In the genomic region with DNA sequence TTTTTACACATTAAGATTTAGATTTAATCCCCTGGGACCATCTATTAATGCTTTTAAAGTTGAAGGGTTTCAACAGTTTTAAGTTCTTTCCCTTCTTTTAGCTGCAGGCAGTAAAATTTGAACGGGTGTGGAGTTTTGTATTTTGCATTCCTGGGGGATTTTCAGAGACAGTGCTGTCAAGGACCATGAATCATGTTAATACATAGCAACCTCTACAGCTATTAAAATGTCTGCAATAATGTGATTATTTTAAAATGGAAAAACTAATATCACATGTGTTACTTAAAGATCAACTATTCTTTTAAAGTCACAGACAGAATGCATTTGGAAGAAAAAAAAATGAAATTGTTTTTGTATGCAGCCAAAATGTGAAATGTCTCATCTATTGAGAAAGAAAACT, we compare ENCODE assay signal across 16 cellular contexts. TPM values are rescaled to one million over a fixed set of nuclear protein-coding genes. Genes with fewer than 3 reads are reported as not detected.
DNase-seq lines count a peak whose midpoint lies in the region; ATAC-seq and TF ChIP-seq lines count a peak whose summit lies in the region.
"Had no signal": no experiment of that assay in that cellular context is flagged by ENCODE, and none has a peak within 500 bp of the region (broad histone marks: within the 10 kb centered on the region; RNA-seq: fewer than 3 reads in every experiment).

No MANE protein-coding gene starts in this region.

- no peak overlapping the region for H3K9ac ChIP-seq in neuronal stem cell (ENCODE audit: low read depth, low read length, poor library complexity)

- H3K9me3 ChIP-seq in hepatocyte (ENCODE audit: low read depth) (no peaks in the 10 kb centered on the region), neuronal stem cell (replicated peaks in 1 of 2; ENCODE audit: control insufficient read depth in 2 of 2, insufficient read depth in 1 of 2, low read depth in 1 of 2, low read length in 2 of 2) (peaks cover 0 to 3% of the 10 kb centered on the region in 2 donors), BE2C (no peaks in the 10 kb centered on the region)
- H3K9me3 ChIP-seq: HAP-1 had no signal

- H3K27me3 ChIP-seq in hepatocyte, result peaks cover 25% of the 10 kb centered on the region
- H3K27me3 ChIP-seq in neuronal stem cell (ENCODE audit: control insufficient read depth in 3 of 3, insufficient read depth in 3 of 3, low read depth in 1 of 3, low read length in 3 of 3), result no peaks in the 10 kb centered on the region
- no peaks in the 10 kb centered on the region for H3K27me3 ChIP-seq in BE2C

- H4K8ac ChIP-seq in neuronal stem cell (ENCODE audit: low read depth, low read length), result no peak overlapping the region

- H3K79me2 ChIP-seq in hepatocyte, result no peaks in the 10 kb centered on the region

- H2BK5ac ChIP-seq in neuronal stem cell (ENCODE audit: low read length), result no peak overlapping the region

- H2BK15ac ChIP-seq in neuronal stem cell (ENCODE audit: low read length), result no peak overlapping the region

- H3K79me1 ChIP-seq in neuronal stem cell (ENCODE audit: low read depth, low read length), result no peaks in the 10 kb centered on the region

- DNase-seq in AG10803 (ENCODE audit: low read depth) (peak; percentile 6), hepatocyte (ENCODE audit: low spot score) (no peak), neuronal stem cell (ENCODE audit: low spot score) (no peak), BE2C (no peak), dermis blood vessel endothelial cell (no peak), superior temporal gyrus (ENCODE audit: extremely low spot score) (no peak), GDM1 (lab: John Stamatoyannopoulos, UW) (no peak)
- DNase-seq: C1 segment of cervical spinal cord; Calu3; CD4-positive, alpha-beta T cell; DMS79; HFFc6 had no signal

- TF ChIP-seq CTCF in AG10803 (conservative IDR thresholded peaks at IDR 0.05; ENCODE audit: low read length) (no peak), hepatocyte (IDR thresholded peaks at IDR 0.05; ENCODE audit: poor library complexity) (no peak), BE2C (IDR thresholded peaks at IDR 0.05; ENCODE audit: low read depth, low read length) (no peak)

- H3K14ac ChIP-seq in neuronal stem cell (ENCODE audit: low read length), result no peak overlapping the region

- H2BK120ac ChIP-seq in neuronal stem cell (ENCODE audit: low read depth, low read length), result no peak overlapping the region

- no peaks in the 10 kb centered on the region for H4K20me1 ChIP-seq in hepatocyte (ENCODE audit: insufficient read depth, poor library complexity, severe bottlenecking)

- 20% methylated on average over 1 of the region's 1 CpG for WGBS in hepatocyte (ENCODE audit: low lambda C conversion rate, missing lambda C conversion rate)
- no CpG with 5 or more reads among the region's 1 CpG for WGBS in neuronal stem cell (ENCODE audit: extremely low coverage in 2 of 2, insufficient read length in 2 of 2, insufficient replicate concordance in 1 of 2), 2 donors

- H4K91ac ChIP-seq in neuronal stem cell (ENCODE audit: low read depth, low read length, poor library complexity), result no peak overlapping the region

- H3K36me3 ChIP-seq in hepatocyte (replicated peaks; ENCODE audit: insufficient read depth, low read depth) (no peaks in the 10 kb centered on the region), neuronal stem cell (replicated peaks in 1 of 2; ENCODE audit: control insufficient read depth in 2 of 2, insufficient read depth in 2 of 2, low read length in 2 of 2) (no peaks in the 10 kb centered on the region), BE2C (no peaks in the 10 kb centered on the region)
- H3K36me3 ChIP-seq: HAP-1 had no signal

- H2AK5ac ChIP-seq in neuronal stem cell (ENCODE audit: low read depth, low read length), result no peak overlapping the region

- H3K18ac ChIP-seq in neuronal stem cell (ENCODE audit: low read length), result no peak overlapping the region

- H3K4me1 ChIP-seq in hepatocyte (ENCODE audit: insufficient read depth) (peaks cover 9% of the 10 kb centered on the region), neuronal stem cell (ENCODE audit: control insufficient read depth in 2 of 2, insufficient read depth in 1 of 2, low read depth in 1 of 2, low read length in 2 of 2) (peaks cover 6 to 8% of the 10 kb centered on the region in 2 donors), BE2C (no peaks in the 10 kb centered on the region)
- H3K4me1 ChIP-seq: HAP-1 had no signal

- H3K4me2 ChIP-seq in hepatocyte, result no peak overlapping the region
- no peak overlapping the region for H3K4me2 ChIP-seq in neuronal stem cell (ENCODE audit: insufficient read depth, low read length, poor library complexity, severe bottlenecking)

- no peaks in the 10 kb centered on the region for H3K9me2 ChIP-seq in hepatocyte (replicated peaks; ENCODE audit: insufficient read depth)

- H2AFZ ChIP-seq in hepatocyte (no peak overlapping the region), neuronal stem cell (ENCODE audit: low read length) (peak overlapping the region; percentile 67)

- H3K4me3 ChIP-seq in AG10803 (ENCODE audit: low read length) (no peak overlapping the region), hepatocyte (no peak overlapping the region), neuronal stem cell (ENCODE audit: low read length in 2 of 2) (no peak overlapping the region), BE2C (ENCODE audit: low read depth, low read length) (no peak overlapping the region)
- H3K4me3 ChIP-seq: HAP-1 had no signal

- no peak overlapping the region for H3K4ac ChIP-seq in neuronal stem cell (ENCODE audit: low read length)

- no peak overlapping the region for H3K23ac ChIP-seq in neuronal stem cell (ENCODE audit: low read depth, low read length, poor library complexity)

- H2BK12ac ChIP-seq in neuronal stem cell (ENCODE audit: low read length), result no peak overlapping the region

- peak; percentile 80 for ATAC-seq in SK-N-SH treated with all-trans-retinoic acid at 6 μM for 48 hours
- ATAC-seq: HepG2 had no signal

- peak overlapping the region; percentile 32 for H3K27ac ChIP-seq in hepatocyte
- H3K27ac ChIP-seq in neuronal stem cell (replicated peaks; ENCODE audit: low read length), result no peak overlapping the region
- H3K27ac ChIP-seq: 22Rv1 had no signal

TF ChIP-seq in SK-N-SH treated with all-trans-retinoic acid at 6 μM for 48 hours, 23 proteins besides CTCF, POLR2A, EP300 and RAD21:
- TF ChIP-seq ZFP30 (CRISPR knock-in tag; IDR thresholded peaks at IDR 0.05) (no peak), ISL1 (CRISPR knock-in tag; IDR thresholded peaks at IDR 0.05) (peak; percentile 73), ZC3H10 (CRISPR knock-in tag; IDR thresholded peaks at IDR 0.05) (no peak)

RNA-seq across cellular contexts. Expression of a gene that starts 21.5 kb away (rescaled TPM):
- total RNA-seq in hepatocyte (13.3 and 16.3 TPM in 2 replicates), dermis blood vessel endothelial cell (173 and 188 TPM in 2 replicates)
- polyA plus RNA-seq in hepatocyte, result 9.0 and 11.1 TPM in 2 replicates
- polyA plus RNA-seq in neuronal stem cell (2013, experiment 1 of 2), result 68.4 TPM
- polyA plus RNA-seq in neuronal stem cell (2013, experiment 2 of 2), result 71.0 TPM
- polyA plus RNA-seq in BE2C (2012; ENCODE audit: insufficient read depth, insufficient read length, low read depth), result not detected
- total RNA-seq: Calu3; CD4-positive, alpha-beta T cell had no signal
- polyA plus RNA-seq: HepG2 had no signal

Comparison
In these comparisons a context has a peak if more than half of its experiments do, and no peak if none do; other contexts are left out.
1. RNA of a gene that starts 21.5 kb away (total RNA-seq): 173 to 188 TPM in dermis blood vessel endothelial cell; 13.3 to 16.3 TPM in hepatocyte; every median in the first group is over 10 times any median in the second.